ENCODE assay signal across 9 cellular contexts in the genomic region with DNA sequence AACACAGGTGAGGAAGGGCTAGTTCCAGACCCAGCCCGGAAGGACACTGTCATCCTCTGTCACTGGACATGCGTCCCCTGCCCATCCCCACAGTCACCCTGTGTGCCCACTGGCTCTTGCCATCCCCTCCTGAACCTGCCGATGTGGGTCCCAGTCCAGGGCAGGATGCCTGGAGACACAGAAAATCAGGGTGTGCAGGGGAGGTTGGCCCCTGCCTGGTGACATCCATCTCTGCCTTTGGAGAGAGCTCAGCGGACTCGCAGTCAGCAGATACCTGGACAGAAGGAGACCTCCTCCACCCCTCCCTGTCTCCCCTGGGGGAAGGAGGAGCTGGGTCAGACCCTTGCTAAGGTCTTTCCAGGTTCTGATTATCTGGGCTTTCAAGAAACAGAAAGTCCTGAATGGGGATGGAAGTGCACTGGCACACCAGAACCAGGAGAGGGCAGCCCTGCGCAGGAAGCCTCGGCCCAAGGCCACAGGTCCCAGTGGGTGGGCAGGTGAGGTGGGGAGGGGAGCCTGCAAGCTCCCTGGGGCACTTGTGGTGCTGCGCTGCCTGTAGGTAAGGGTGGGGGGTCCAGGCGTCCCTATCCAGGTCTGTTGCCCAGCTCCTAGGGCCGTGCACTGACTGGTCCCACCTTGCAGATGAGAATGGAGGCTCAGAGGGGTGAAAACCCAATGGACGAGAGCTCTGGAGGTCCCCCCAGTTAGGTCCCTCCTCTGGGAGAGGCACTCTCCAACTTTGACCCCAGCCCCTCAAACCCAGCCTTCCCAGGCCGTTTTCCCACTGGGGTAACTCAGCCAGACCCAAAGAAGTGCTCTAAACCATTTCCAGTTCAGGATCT. TPM values are rescaled to one million over a fixed set of nuclear protein-coding genes. Genes with fewer than 3 reads are reported as not detected.
DNase-seq lines count a peak whose midpoint lies in the region; ATAC-seq and TF ChIP-seq lines count a peak whose summit lies in the region.
"Had no signal": no experiment of that assay in that cellular context is flagged by ENCODE, and none has a peak within 500 bp of the region (broad histone marks: within the 10 kb centered on the region; RNA-seq: fewer than 3 reads in every experiment).

No MANE protein-coding gene starts in this region.

- H3K27ac ChIP-seq in esophagus muscularis mucosa (replicated peaks in 1 of 4): no peak overlapping the region

- no peaks in the 10 kb centered on the region for H3K27me3 Mint-ChIP-seq in activated CD4-positive, alpha-beta T cell treated with anti-CD3 and anti-CD28 coated beads, Interleukin-2, amount 10 ng/mL, durations not matched to agents 7 days and 5 days

- H3K4me3 Mint-ChIP-seq in activated CD4-positive, alpha-beta T cell treated with anti-CD3 and anti-CD28 coated beads, Interleukin-2, amount 10 ng/mL, durations not matched to agents 7 days and 5 days: no peak overlapping the region

- peak in 2 of 3 experiments; percentile 34 to 58 for TF ChIP-seq CTCF in esophagus muscularis mucosa (IDR thresholded peaks at IDR 0.05)

- DNase-seq in DMS 273 (lab: John Stamatoyannopoulos, UW; ENCODE audit: unreplicated experiment) (peak; percentile 63), DMS 273 treated with DMSO at 0.1 percent for 48 hours (lab: John Stamatoyannopoulos, UW) (no peak), Kasumi-1 (lab: John Stamatoyannopoulos, UW) (peak; percentile 1 to 17), esophagus muscularis mucosa (ENCODE audit: extremely low spot score) (no peak), nucleus accumbens (lab: John Stamatoyannopoulos, UW) (peak in 34 of 56 donors; percentile 5 to 65 (median 27))
- peak; percentile 37 for DNase-seq in activated CD4-positive, alpha-beta T cell treated with anti-CD3 and anti-CD28 coated beads, Interleukin-2, amount 10 ng/mL, durations not matched to agents 7 days and 5 days

- no peaks in the 10 kb centered on the region for H3K36me3 Mint-ChIP-seq in activated CD4-positive, alpha-beta T cell treated with anti-CD3 and anti-CD28 coated beads, Interleukin-2, amount 10 ng/mL, durations not matched to agents 7 days and 5 days (ENCODE audit: low read depth)

- no peak for TF ChIP-seq EP300 in esophagus muscularis mucosa (IDR thresholded peaks at IDR 0.05)

- peaks cover 0 to 78% (median 4%) of the 10 kb centered on the region in 4 donors for H3K27me3 ChIP-seq in esophagus muscularis mucosa

- TF ChIP-seq POLR2A in esophagus muscularis mucosa (IDR thresholded peaks at IDR 0.05; ENCODE audit: low read depth): no peak

- H3K4me3 ChIP-seq in esophagus muscularis mucosa: no peak overlapping the region

- intact Hi-C loops in esophagus muscularis mucosa (cut with DNase I): loop anchor here (10.0 kb wide), 1 partner anchor 1115 kb away; no protein-coding TSS in a partner anchor

- no peaks in the 10 kb centered on the region for H3K9me3 ChIP-seq in esophagus muscularis mucosa

- H3K9me3 Mint-ChIP-seq in activated CD4-positive, alpha-beta T cell treated with anti-CD3 and anti-CD28 coated beads, Interleukin-2, amount 10 ng/mL, durations not matched to agents 7 days and 5 days: peaks cover 11% of the 10 kb centered on the region

- 35% methylated on average over 12 of the region's 12 CpGs for WGBS in esophagus muscularis mucosa

- ATAC-seq in HG02763 (IDR thresholded peaks at IDR 0.05; ENCODE audit: unreplicated experiment) (no peak), GM21515 (IDR thresholded peaks at IDR 0.05; ENCODE audit: unreplicated experiment) (no peak)

- no peaks in the 10 kb centered on the region for H3K36me3 ChIP-seq in esophagus muscularis mucosa

- CTCF ChIA-PET in activated CD4-positive, alpha-beta T cell treated with anti-CD3 and anti-CD28 coated beads, Interleukin-2, amount 10 ng/mL, durations not matched to agents 7 days and 5 days (lab: Charles Lee): interaction anchor here (1.4 kb wide), 1 partner anchor 9 kb away, joined by 3 read pairs; a partner anchor contains a TSS

- no peaks in the 10 kb centered on the region for H3K4me1 Mint-ChIP-seq in activated CD4-positive, alpha-beta T cell treated with anti-CD3 and anti-CD28 coated beads, Interleukin-2, amount 10 ng/mL, durations not matched to agents 7 days and 5 days

- POLR2A ChIA-PET in activated CD4-positive, alpha-beta T cell treated with anti-CD3 and anti-CD28 coated beads, Interleukin-2, amount 10 ng/mL, durations not matched to agents 7 days and 5 days (lab: Charles Lee): no interaction called here

- no peak overlapping the region for H3K27ac Mint-ChIP-seq in activated CD4-positive, alpha-beta T cell treated with anti-CD3 and anti-CD28 coated beads, Interleukin-2, amount 10 ng/mL, durations not matched to agents 7 days and 5 days

- no peaks in the 10 kb centered on the region for H3K4me1 ChIP-seq in esophagus muscularis mucosa

RNA-seq across cellular contexts. Expression of a gene that starts 9.7 kb away (rescaled TPM):
- total RNA-seq in activated CD4-positive, alpha-beta T cell treated with anti-CD3 and anti-CD28 coated beads, Interleukin-2, amount 10 ng/mL, durations not matched to agents 7 days and 5 days: not detected
- total RNA-seq in esophagus muscularis mucosa: not detected
- total RNA-seq: T-helper 2 cell treated with Interferon-gamma antibody and Interleukin-4, amounts not matched to agents 100 ng/mL and 5 ng/mL, for 36 hours had no signal

RNA-seq across cellular contexts. Expression of a gene that starts 14.1 kb away (rescaled TPM):
- total RNA-seq in activated CD4-positive, alpha-beta T cell treated with anti-CD3 and anti-CD28 coated beads, Interleukin-2, amount 10 ng/mL, durations not matched to agents 7 days and 5 days: 100 to 1,000 TPM in 1 of 2 experiments, 10 to 100 TPM in 1; 77.9 to 115 TPM
- 100 to 1,000 TPM; 179 to 254 (median 197) TPM for total RNA-seq in esophagus muscularis mucosa

Comparison
In these comparisons a context has a peak if more than half of its experiments do, and no peak if none do; other contexts are left out.
1. DNase-seq: peak in DMS 273 (single experiment), Kasumi-1 (2 of 2), activated CD4-positive, alpha-beta T cell treated with anti-CD3 and anti-CD28 coated beads, Interleukin-2, amount 10 ng/mL, durations not matched to agents 7 days and 5 days (single experiment) and nucleus accumbens (34 of 56); none in DMS 273 treated with DMSO at 0.1 percent for 48 hours (single experiment) and esophagus muscularis mucosa (single experiment).